ENCODE assay signal across 1 cellular context in genomic region chr11:131815631-131816030, GRCh38.
TF ChIP-seq lines count a peak whose summit lies in the region.

No MANE protein-coding gene starts in this region.

TF ChIP-seq in WTC11, 78 proteins besides CTCF, POLR2A, EP300 and RAD21:
- TF ChIP-seq ZNF121 (CRISPR knock-in tag; IDR thresholded peaks at IDR 0.05) (no peak), SMAD4 (CRISPR knock-in tag; IDR thresholded peaks at IDR 0.05) (no peak), STAT6 (CRISPR knock-in tag; conservative IDR thresholded peaks at IDR 0.05; ENCODE audit: low read depth) (no peak), NR2C2 (CRISPR knock-in tag; IDR thresholded peaks at IDR 0.05) (no peak)
- TF ChIP-seq, protein P1, sequence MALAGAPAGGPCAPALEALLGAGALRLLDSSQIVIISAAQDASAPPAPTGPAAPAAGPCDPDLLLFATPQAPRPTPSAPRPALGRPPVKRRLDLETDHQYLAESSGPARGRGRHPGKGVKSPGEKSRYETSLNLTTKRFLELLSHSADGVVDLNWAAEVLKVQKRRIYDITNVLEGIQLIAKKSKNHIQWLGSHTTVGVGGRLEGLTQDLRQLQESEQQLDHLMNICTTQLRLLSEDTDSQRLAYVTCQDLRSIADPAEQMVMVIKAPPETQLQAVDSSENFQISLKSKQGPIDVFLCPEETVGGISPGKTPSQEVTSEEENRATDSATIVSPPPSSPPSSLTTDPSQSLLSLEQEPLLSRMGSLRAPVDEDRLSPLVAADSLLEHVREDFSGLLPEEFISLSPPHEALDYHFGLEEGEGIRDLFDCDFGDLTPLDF (CRISPR knock-in tag; IDR thresholded peaks at IDR 0.05): no peak
- TF ChIP-seq, protein P2, sequence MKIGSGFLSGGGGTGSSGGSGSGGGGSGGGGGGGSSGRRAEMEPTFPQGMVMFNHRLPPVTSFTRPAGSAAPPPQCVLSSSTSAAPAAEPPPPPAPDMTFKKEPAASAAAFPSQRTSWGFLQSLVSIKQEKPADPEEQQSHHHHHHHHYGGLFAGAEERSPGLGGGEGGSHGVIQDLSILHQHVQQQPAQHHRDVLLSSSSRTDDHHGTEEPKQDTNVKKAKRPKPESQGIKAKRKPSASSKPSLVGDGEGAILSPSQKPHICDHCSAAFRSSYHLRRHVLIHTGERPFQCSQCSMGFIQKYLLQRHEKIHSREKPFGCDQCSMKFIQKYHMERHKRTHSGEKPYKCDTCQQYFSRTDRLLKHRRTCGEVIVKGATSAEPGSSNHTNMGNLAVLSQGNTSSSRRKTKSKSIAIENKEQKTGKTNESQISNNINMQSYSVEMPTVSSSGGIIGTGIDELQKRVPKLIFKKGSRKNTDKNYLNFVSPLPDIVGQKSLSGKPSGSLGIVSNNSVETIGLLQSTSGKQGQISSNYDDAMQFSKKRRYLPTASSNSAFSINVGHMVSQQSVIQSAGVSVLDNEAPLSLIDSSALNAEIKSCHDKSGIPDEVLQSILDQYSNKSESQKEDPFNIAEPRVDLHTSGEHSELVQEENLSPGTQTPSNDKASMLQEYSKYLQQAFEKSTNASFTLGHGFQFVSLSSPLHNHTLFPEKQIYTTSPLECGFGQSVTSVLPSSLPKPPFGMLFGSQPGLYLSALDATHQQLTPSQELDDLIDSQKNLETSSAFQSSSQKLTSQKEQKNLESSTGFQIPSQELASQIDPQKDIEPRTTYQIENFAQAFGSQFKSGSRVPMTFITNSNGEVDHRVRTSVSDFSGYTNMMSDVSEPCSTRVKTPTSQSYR (CRISPR knock-in tag; IDR thresholded peaks at IDR 0.05): no peak
